ENCODE assay signal across 8 cellular contexts in genomic region chr12:95385646-95386045, GRCh38.
A peak's percentile ranks its signal among the peaks of the same experiment; 100 is the strongest.
DNase-seq lines count a peak whose midpoint lies in the region; FAIRE-seq and TF ChIP-seq lines count a peak whose summit lies in the region.

No MANE protein-coding gene starts in this region.

- H3K27me3 ChIP-seq in mammary epithelial cell (ENCODE audit: insufficient read depth, low read length) (no peaks in the 10 kb centered on the region), testis (no peaks in the 10 kb centered on the region)

- dilution Hi-C loops in mammary epithelial cell (cut with HindIII; ENCODE audit: low sequenced_read_pairs) = no loop called here

- H3K4me1 ChIP-seq in mammary epithelial cell (ENCODE audit: insufficient read depth, low read length) (peaks cover 6% of the 10 kb centered on the region), kidney (ENCODE audit: control insufficient read depth in 1 of 2, insufficient read depth in 1 of 2, low read depth in 1 of 2, low read length in 2 of 2) (no peaks in the 10 kb centered on the region), testis (peaks cover 4% of the 10 kb centered on the region)

- H3K27ac ChIP-seq in mammary epithelial cell (ENCODE audit: insufficient read depth, low read depth, low read length) (no peak overlapping the region), kidney (ENCODE audit: low read depth in 2 of 2, low read length in 2 of 2) (no peak overlapping the region), testis (peak overlapping the region; percentile 75 to 77)

- H3K27me3 Mint-ChIP-seq in HFFc6 (ENCODE audit: insufficient read depth) = peaks cover 3% of the 10 kb centered on the region
- H3K27me3 Mint-ChIP-seq in activated T-helper 2 cell treated with anti-CD3 and anti-CD28 coated beads, Interferon-gamma antibody, Interleukin-2, Interleukin-4, amounts not matched to agents 10 μg/mL and 5 μg/mL and 100 μg/mL, durations not matched to agents 14 hours and 24 hours and 36 hours (ENCODE audit: low read depth) = peaks cover 2% of the 10 kb centered on the region

- peak overlapping the region; percentile 76 for H2AFZ ChIP-seq in mammary epithelial cell (ENCODE audit: low read depth, low read length)

- H3K36me3 Mint-ChIP-seq in HFFc6 (ENCODE audit: low read depth) = no peaks in the 10 kb centered on the region
- H3K36me3 Mint-ChIP-seq in activated T-helper 2 cell treated with anti-CD3 and anti-CD28 coated beads, Interferon-gamma antibody, Interleukin-2, Interleukin-4, amounts not matched to agents 10 μg/mL and 5 μg/mL and 100 μg/mL, durations not matched to agents 14 hours and 24 hours and 36 hours (ENCODE audit: low read depth) = no peaks in the 10 kb centered on the region

- no peak overlapping the region for H3K27ac Mint-ChIP-seq in HFFc6
- H3K27ac Mint-ChIP-seq in activated T-helper 2 cell treated with anti-CD3 and anti-CD28 coated beads, Interferon-gamma antibody, Interleukin-2, Interleukin-4, amounts not matched to agents 10 μg/mL and 5 μg/mL and 100 μg/mL, durations not matched to agents 14 hours and 24 hours and 36 hours = no peak overlapping the region

- no peak for DNase-seq in HFFc6
- no peak for DNase-seq in mammary epithelial cell
- no peak for DNase-seq in kidney
- peak; percentile 16 for DNase-seq in testis
- no peak for DNase-seq in DMS153 treated with DMSO at 0.1 percent for 48 hours (lab: John Stamatoyannopoulos, UW; ENCODE audit: unreplicated experiment)
- no peak for DNase-seq in GDM1 (lab: John Stamatoyannopoulos, UW)
- DNase-seq in NCI-H1694 (lab: John Stamatoyannopoulos, UW) = no peak
- DNase-seq in activated T-helper 2 cell treated with anti-CD3 and anti-CD28 coated beads, Interferon-gamma antibody, Interleukin-2, Interleukin-4, amounts not matched to agents 10 μg/mL and 5 μg/mL and 100 μg/mL, durations not matched to agents 14 hours and 24 hours and 36 hours (ENCODE audit: low spot score) = no peak

- H3K9ac ChIP-seq in mammary epithelial cell (ENCODE audit: insufficient read depth, low read length) = no peak overlapping the region
- H3K9ac ChIP-seq in kidney (ENCODE audit: low read length in 2 of 2) = no peak overlapping the region

- H3K4me3 ChIP-seq in mammary epithelial cell (replicated peaks in 1 of 3; ENCODE audit: insufficient read depth in 1 of 3, low read depth in 2 of 3, low read length in 3 of 3) (peak overlapping the region; percentile 4 to 32 (median 4)), kidney (ENCODE audit: low read length in 2 of 2) (peak overlapping the region; percentile 18 to 43), testis (peak overlapping the region in 1 of 2 donors; percentile 40)

- H3K79me2 ChIP-seq in mammary epithelial cell (ENCODE audit: insufficient read depth, low read length) = no peaks in the 10 kb centered on the region

- peak overlapping the region; percentile 81 for H3K4me2 ChIP-seq in mammary epithelial cell (ENCODE audit: insufficient read depth, low read depth, low read length)

- H3K4me3 Mint-ChIP-seq in HFFc6 = peak overlapping the region; percentile 73
- no peak overlapping the region for H3K4me3 Mint-ChIP-seq in activated T-helper 2 cell treated with anti-CD3 and anti-CD28 coated beads, Interferon-gamma antibody, Interleukin-2, Interleukin-4, amounts not matched to agents 10 μg/mL and 5 μg/mL and 100 μg/mL, durations not matched to agents 14 hours and 24 hours and 36 hours (ENCODE audit: low read depth)

- TF ChIP-seq CTCF in HFFc6 (IDR thresholded peaks at IDR 0.05) = no peak
- TF ChIP-seq CTCF in mammary epithelial cell (conservative IDR thresholded peaks at IDR 0.05 in 1 of 2, IDR thresholded peaks at IDR 0.05 in 1 of 2; ENCODE audit: extremely low read depth in 1 of 2, insufficient read depth in 1 of 2, low read depth in 1 of 2, low read length in 2 of 2) = no peak
- no peak for TF ChIP-seq CTCF in kidney (IDR thresholded peaks at IDR 0.05; ENCODE audit: borderline replicate concordance, extremely low read depth, insufficient read depth)
- no peak for TF ChIP-seq CTCF in testis (IDR thresholded peaks at IDR 0.05)

- no peaks in the 10 kb centered on the region for H4K20me1 ChIP-seq in mammary epithelial cell (ENCODE audit: insufficient read depth, low read length)

- no peaks in the 10 kb centered on the region for H3K36me3 ChIP-seq in mammary epithelial cell (ENCODE audit: insufficient read depth, low read length)
- no peaks in the 10 kb centered on the region for H3K36me3 ChIP-seq in kidney (ENCODE audit: control insufficient read depth in 1 of 2, insufficient read depth in 2 of 2, low read length in 2 of 2)
- no peaks in the 10 kb centered on the region for H3K36me3 ChIP-seq in testis (ENCODE audit: low read depth, missing control alignments)

- intact Hi-C loops in mammary epithelial cell (cut with micrococcal nuclease) = loop anchor here (2.0 kb wide), 1 partner anchor 87 kb away; no protein-coding TSS in a partner anchor
- intact Hi-C loops in kidney (cut with DNase I) = no loop called here
- intact Hi-C loops in testis (cut with DNase I; ENCODE audit: low total_unique reads) = no loop called here
- intact Hi-C loops in activated T-helper 2 cell treated with anti-CD3 and anti-CD28 coated beads, Interferon-gamma antibody, Interleukin-2, Interleukin-4, amounts not matched to agents 10 μg/mL and 5 μg/mL and 100 μg/mL, durations not matched to agents 14 hours and 24 hours and 36 hours (cut with micrococcal nuclease) = no loop called here

- WGBS in mammary epithelial cell (ENCODE audit: low coverage, missing lambda C conversion rate) = 0% methylated on average over 4 of the region's 5 CpGs
- WGBS in testis, 2 donors = 36% methylated on average over 5 of the region's 5 CpGs

- BruUV-seq in mammary epithelial cell (replicated peaks; lab: Mats Ljungman, UMichigan) = no TSS peak

- in situ Hi-C loops in mammary epithelial cell (cut with MboI; ENCODE audit: low sequenced_read_pairs in 2 of 2) = no loop called here

- CTCF ChIA-PET in mammary epithelial cell (lab: Charles Lee; ENCODE audit: low non-redundant PET) = interaction anchor here (0.6 kb wide), 1 partner anchor 34 kb away, joined by 11 read pairs; no protein-coding TSS in a partner anchor

- H3K9me3 Mint-ChIP-seq in HFFc6 = no peaks in the 10 kb centered on the region
- H3K9me3 Mint-ChIP-seq in activated T-helper 2 cell treated with anti-CD3 and anti-CD28 coated beads, Interferon-gamma antibody, Interleukin-2, Interleukin-4, amounts not matched to agents 10 μg/mL and 5 μg/mL and 100 μg/mL, durations not matched to agents 14 hours and 24 hours and 36 hours = no peaks in the 10 kb centered on the region

- TF ChIP-seq POLR2A in testis (IDR thresholded peaks at IDR 0.05) = no peak

- FAIRE-seq in kidney (lab: Jason Lieb, UNC) = no peak

- H3K9me3 ChIP-seq in mammary epithelial cell (replicated peaks; ENCODE audit: insufficient read depth, low read length) (no peaks in the 10 kb centered on the region), kidney (ENCODE audit: control insufficient read depth in 1 of 2, low read length in 2 of 2) (no peaks in the 10 kb centered on the region), testis (no peaks in the 10 kb centered on the region)

- peaks cover 38% of the 10 kb centered on the region for H3K4me1 Mint-ChIP-seq in HFFc6 (ENCODE audit: low read depth)
- peaks cover 3% of the 10 kb centered on the region for H3K4me1 Mint-ChIP-seq in activated T-helper 2 cell treated with anti-CD3 and anti-CD28 coated beads, Interferon-gamma antibody, Interleukin-2, Interleukin-4, amounts not matched to agents 10 μg/mL and 5 μg/mL and 100 μg/mL, durations not matched to agents 14 hours and 24 hours and 36 hours (ENCODE audit: low read depth)

Comparison
In these comparisons a context has a peak if more than half of its experiments do, and no peak if none do; other contexts are left out.
1. H3K27ac ChIP-seq: peak in testis (2 of 2); none in mammary epithelial cell (single experiment) and kidney (0 of 2).